8 cellular contexts compared by ENCODE assay signal in the genomic region with DNA sequence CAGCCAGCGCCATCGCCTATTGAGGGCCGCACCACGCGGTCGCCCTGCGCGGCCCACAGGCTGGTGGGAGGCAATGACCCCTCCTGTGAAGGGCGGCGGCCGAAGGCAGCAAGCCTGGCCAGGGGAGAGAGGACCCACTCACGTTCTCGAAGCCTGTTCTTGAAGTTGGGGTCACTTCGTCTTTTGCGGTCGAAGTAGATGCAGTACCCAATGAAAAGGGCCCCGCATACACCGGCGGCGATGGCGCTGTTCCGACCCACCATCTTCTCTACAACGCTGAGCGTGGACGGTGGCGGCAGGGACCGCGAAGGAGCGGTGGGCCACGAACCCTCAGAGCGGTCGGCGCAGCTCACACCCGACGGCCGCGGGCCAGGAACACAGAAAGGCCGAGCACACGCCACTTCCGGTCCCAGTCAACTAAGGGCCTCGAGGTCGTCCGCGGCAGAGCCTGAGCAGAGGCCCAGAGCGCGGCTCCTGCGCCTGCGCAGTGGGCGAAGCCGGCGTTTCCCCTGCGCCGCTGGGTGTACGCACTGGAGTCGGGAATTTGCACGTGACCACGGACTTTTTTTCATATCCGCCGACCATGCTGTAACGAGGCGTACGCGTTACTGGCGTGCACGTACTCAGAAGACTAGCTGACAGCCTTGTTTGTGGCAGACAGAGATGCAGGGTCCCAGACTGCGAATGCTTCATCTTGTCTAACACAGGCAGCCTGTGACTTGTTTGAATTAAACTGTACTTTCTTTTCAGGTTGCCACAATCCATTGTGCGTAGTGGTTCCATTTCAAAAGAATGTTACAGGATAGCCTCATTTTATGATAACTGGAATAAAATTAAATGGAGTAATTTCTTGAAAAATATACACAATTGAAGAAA. TPM values are rescaled to one million over a fixed set of nuclear protein-coding genes. Genes with fewer than 3 reads are reported as not detected.
DNase-seq lines count a peak whose midpoint lies in the region; ATAC-seq and TF ChIP-seq lines count a peak whose summit lies in the region.

A gene (minus strand): TSS at position 385 of the 876 bp plus-strand sequence. CDS start 122 bp downstream, at position 263.

- peak in 1 of 2 donors; percentile 21 for TF ChIP-seq POLR2A in vagina (IDR thresholded peaks at IDR 0.05)

- TF ChIP-seq CTCF in vagina (IDR thresholded peaks at IDR 0.05), result no peak

- DNase-seq in NCI-H187 (lab: John Stamatoyannopoulos, UW), result peak; percentile 88
- DNase-seq in T-helper 2 cell, result peak; percentile 85 to 98 (median 92)
- DNase-seq in right cardiac atrium, result peak; percentile 96 to 99 (median 98)
- peak; percentile 98 for DNase-seq in putamen (ENCODE audit: low spot score)
- peak in 1 of 2 donors; percentile 96 for DNase-seq in vagina (ENCODE audit: extremely low spot score in 2 of 2)

- H3K9me3 ChIP-seq in right cardiac atrium (ENCODE audit: control insufficient read depth, low read length), result no peaks in the 10 kb centered on the region
- H3K9me3 ChIP-seq in vagina, result no peaks in the 10 kb centered on the region

- peak; percentile 95 for ATAC-seq in GM18498 (IDR thresholded peaks at IDR 0.05; ENCODE audit: unreplicated experiment)
- ATAC-seq in HG02938 (IDR thresholded peaks at IDR 0.05; ENCODE audit: unreplicated experiment), result peak; percentile 92
- peak; percentile 98 to 99 for ATAC-seq in right cardiac atrium

- intact Hi-C loops in right cardiac atrium (cut with DNase I) (no loop called here), vagina (cut with DNase I) (no loop called here)

- H3K4me3 ChIP-seq in right cardiac atrium (ENCODE audit: low read length), result peak within 1 kb of the TSS; percentile 77
- H3K4me3 ChIP-seq in vagina, result peak within 1 kb of the TSS; percentile 84 to 87

- H3K27me3 ChIP-seq in right cardiac atrium (ENCODE audit: control insufficient read depth, insufficient read depth), result no peaks in the 10 kb centered on the region
- no peaks in the 10 kb centered on the region for H3K27me3 ChIP-seq in vagina

- H3K27ac ChIP-seq in angular gyrus (ENCODE audit: low read depth, low read length), result peak within 1 kb of the TSS; percentile 91
- H3K27ac ChIP-seq in right cardiac atrium (ENCODE audit: low read length), result peak within 1 kb of the TSS; percentile 94
- peak within 1 kb of the TSS; percentile 83 for H3K27ac ChIP-seq in vagina

- peaks cover 0 to under 1% of the 10 kb centered on the region in 2 donors for H3K36me3 ChIP-seq in vagina

- 1% methylated on average over 67 of the region's 67 CpGs for WGBS in right cardiac atrium

- H3K4me1 ChIP-seq in right cardiac atrium (ENCODE audit: control insufficient read depth, insufficient read depth, low read length) (no peaks in the 10 kb centered on the region), vagina (peaks cover 41% of the 10 kb centered on the region)

RNA-seq across cellular contexts. Expression of the gene that starts here (rescaled TPM):
- total RNA-seq in right cardiac atrium (100 to 1,000 TPM in 1 of 4 donors, 10 to 100 TPM in 3; 88.1 to 110 (median 96.4) TPM), vagina (71.9 TPM)
- polyA plus RNA-seq in right cardiac atrium, result 66.3 TPM
